8 cellular contexts compared by ENCODE assay signal in genomic region chr2:113248997-113249770, GRCh38. TPM values are rescaled to one million over a fixed set of nuclear protein-coding genes. Genes with fewer than 3 reads are reported as not detected.
DNase-seq lines count a peak whose midpoint lies in the region; ATAC-seq and TF ChIP-seq lines count a peak whose summit lies in the region.

No MANE protein-coding gene starts in this region.

- H3K36me3 ChIP-seq in adrenal gland (replicated peaks in 1 of 2) = no peaks in the 10 kb centered on the region

- WGBS in adrenal gland, 4 donors = 41 to 53% (median 50%) methylated on average over 9 to 10 of the region's 10 CpGs

- H3K27ac ChIP-seq in adrenal gland = no peak overlapping the region

- DNase-seq in AG09319 (ENCODE audit: extremely low read depth, low read depth) (peak; percentile 45), MV-4-11 (lab: John Stamatoyannopoulos, UW) (peak; percentile 66), T-helper 1 cell (peak; percentile 44 to 76 (median 63)), adrenal gland (peak; percentile 79 to 93 (median 86)), left cardiac atrium (peak; percentile 81), retina (peak; percentile 90)

- TF ChIP-seq CTCF in AG09319 (IDR thresholded peaks at IDR 0.05; ENCODE audit: low read depth, low read length) (peak; percentile 90), adrenal gland (IDR thresholded peaks at IDR 0.05) (peak; percentile 82 to 97 (median 92))

- no peaks in the 10 kb centered on the region for H3K9me3 ChIP-seq in adrenal gland (replicated peaks in 1 of 3)

- H3K4me3 ChIP-seq in adrenal gland = no peak overlapping the region

- H3K4me1 ChIP-seq in adrenal gland (replicated peaks in 1 of 2) = peaks cover 0 to 4% of the 10 kb centered on the region in 2 donors

- intact Hi-C loops in adrenal gland (cut with DNase I) (loop anchor here (2.0 to 5.0 kb wide), 3 partner anchors 42 to 123 kb away; no protein-coding TSS in a partner anchor), left cardiac atrium (cut with DNase I) (loop anchor here (1.0 to 5.0 kb wide), 4 partner anchors 47 to 123 kb away; no protein-coding TSS in a partner anchor)

- no peak for TF ChIP-seq POLR2A in adrenal gland (IDR thresholded peaks at IDR 0.05)

- peak; percentile 68 for ATAC-seq in GM19395 (IDR thresholded peaks at IDR 0.05; ENCODE audit: unreplicated experiment)
- peak; percentile 76 to 78 for ATAC-seq in left cardiac atrium
- ATAC-seq in HG03039 (IDR thresholded peaks at IDR 0.05; ENCODE audit: unreplicated experiment) = no peak

- H3K27me3 ChIP-seq in adrenal gland = no peaks in the 10 kb centered on the region

RNA-seq across cellular contexts. Expression of gene PAX8, which starts 29.5 kb away (rescaled TPM):
- 10 to 100 TPM in 6 of 8 donors, 1 to 10 TPM in 2; 5.1 to 72.3 (median 14.5) TPM for total RNA-seq in adrenal gland
- 10 to 100 TPM in 1 of 3 donors, 1 to 10 TPM in 2; 5.6 to 13.3 (median 6.7) TPM for polyA plus RNA-seq in adrenal gland
- total RNA-seq in left cardiac atrium = 1 to 10 TPM in 1 of 2 donors, under 1 TPM in 1; 0.13 to 1.9 TPM
